ENCODE assay signal across 11 cellular contexts in genomic region chr7:74625446-74625845, GRCh38. TPM values are rescaled to one million over a fixed set of nuclear protein-coding genes. Genes with fewer than 3 reads are reported as not detected.
A peak's percentile ranks its signal among the peaks of the same experiment; 100 is the strongest.
DNase-seq lines count a peak whose midpoint lies in the region; ATAC-seq and TF ChIP-seq lines count a peak whose summit lies in the region.
"Had no signal": no experiment of that assay in that cellular context is flagged by ENCODE, and none has a peak within 500 bp of the region (broad histone marks: within the 10 kb centered on the region; RNA-seq: fewer than 3 reads in every experiment).

No MANE protein-coding gene starts in this region.

- H3K27ac ChIP-seq in heart right ventricle (no peak overlapping the region), tibial nerve (peak overlapping the region in 1 of 4 donors; percentile 68)
- H3K27ac ChIP-seq: C4-2B had no signal

- TF ChIP-seq EP300 in tibial nerve (IDR thresholded peaks at IDR 0.05): peak; percentile 42 to 47

- peak; percentile 15 for DNase-seq in NCI-H2227 (lab: John Stamatoyannopoulos, UW; ENCODE audit: unreplicated experiment)
- no peak for DNase-seq in NCI-H2227 treated with DMSO at 0.1 percent for 48 hours (lab: John Stamatoyannopoulos, UW)
- DNase-seq in SW 1271 (lab: John Stamatoyannopoulos, UW): peak; percentile 32 to 41
- no peak for DNase-seq in heart right ventricle
- peak in 1 of 2 donors; percentile 23 for DNase-seq in tibial nerve (ENCODE audit: low spot score in 2 of 2)
- no peak for DNase-seq in SKM-1 treated with dmso at 0.1 percent for 144 hours (lab: John Stamatoyannopoulos, UW; ENCODE audit: unreplicated experiment)
- no peak for DNase-seq in NCI-H146 treated with DMSO at 0.1 percent for 48 hours (lab: John Stamatoyannopoulos, UW; ENCODE audit: unreplicated experiment)
- DNase-seq in DMS153 (lab: John Stamatoyannopoulos, UW): no peak
- DNase-seq: activated CD4-positive, CD25-positive, alpha-beta regulatory T cell; KG1 had no signal

- TF ChIP-seq POLR2A in tibial nerve (IDR thresholded peaks at IDR 0.05): no peak

- WGBS in heart right ventricle, 2 donors: 29 to 38% methylated on average over 3 of the region's 3 CpGs
- 2 to 4% methylated on average over 3 of the region's 3 CpGs for WGBS in tibial nerve, 2 donors

- peak in 4 of 8 donors; percentile 35 to 69 (median 52) for ATAC-seq in heart right ventricle

- H3K36me3 ChIP-seq in heart right ventricle (no peaks in the 10 kb centered on the region), tibial nerve (no peaks in the 10 kb centered on the region)

- H3K27me3 ChIP-seq in heart right ventricle (no peaks in the 10 kb centered on the region), tibial nerve (no peaks in the 10 kb centered on the region)

- intact Hi-C loops in heart right ventricle (cut with DNase I): no loop called here

- no peak overlapping the region for H3K4me3 ChIP-seq in heart right ventricle
- H3K4me3 ChIP-seq in tibial nerve: no peak overlapping the region

- peaks cover 0 to 18% (median 8%) of the 10 kb centered on the region in 9 donors for H3K4me1 ChIP-seq in heart right ventricle
- peaks cover 0 to 32% (median 8%) of the 10 kb centered on the region in 4 donors for H3K4me1 ChIP-seq in tibial nerve

- H3K9me3 ChIP-seq in heart right ventricle: no peaks in the 10 kb centered on the region
- no peaks in the 10 kb centered on the region for H3K9me3 ChIP-seq in tibial nerve

- TF ChIP-seq CTCF in heart right ventricle (IDR thresholded peaks at IDR 0.05) (peak in 6 of 9 donors; percentile 15 to 46 (median 34)), tibial nerve (IDR thresholded peaks at IDR 0.05) (peak in 1 of 5 experiments; percentile 25)

RNA-seq across cellular contexts. Expression of gene GTF2I, which starts 32.1 kb away (rescaled TPM):
- 100 to 1,000 TPM; 100 to 152 (median 119) TPM for total RNA-seq in heart right ventricle
- polyA plus RNA-seq in heart right ventricle: 10 to 100 TPM; 18.9 to 31.4 TPM
- 100 to 1,000 TPM; 139 to 194 (median 168) TPM for total RNA-seq in tibial nerve

Comparison
In these comparisons a context has a peak if more than half of its experiments do, and no peak if none do; other contexts are left out.
1. DNase-seq: peak in NCI-H2227 (single experiment) and SW 1271 (2 of 2); none in NCI-H2227 treated with DMSO at 0.1 percent for 48 hours (single experiment), heart right ventricle (0 of 2), SKM-1 treated with dmso at 0.1 percent for 144 hours (single experiment), NCI-H146 treated with DMSO at 0.1 percent for 48 hours (single experiment) and DMS153 (single experiment).